Comparison of ENCODE assay signal across 9 cellular contexts in the genomic region with DNA sequence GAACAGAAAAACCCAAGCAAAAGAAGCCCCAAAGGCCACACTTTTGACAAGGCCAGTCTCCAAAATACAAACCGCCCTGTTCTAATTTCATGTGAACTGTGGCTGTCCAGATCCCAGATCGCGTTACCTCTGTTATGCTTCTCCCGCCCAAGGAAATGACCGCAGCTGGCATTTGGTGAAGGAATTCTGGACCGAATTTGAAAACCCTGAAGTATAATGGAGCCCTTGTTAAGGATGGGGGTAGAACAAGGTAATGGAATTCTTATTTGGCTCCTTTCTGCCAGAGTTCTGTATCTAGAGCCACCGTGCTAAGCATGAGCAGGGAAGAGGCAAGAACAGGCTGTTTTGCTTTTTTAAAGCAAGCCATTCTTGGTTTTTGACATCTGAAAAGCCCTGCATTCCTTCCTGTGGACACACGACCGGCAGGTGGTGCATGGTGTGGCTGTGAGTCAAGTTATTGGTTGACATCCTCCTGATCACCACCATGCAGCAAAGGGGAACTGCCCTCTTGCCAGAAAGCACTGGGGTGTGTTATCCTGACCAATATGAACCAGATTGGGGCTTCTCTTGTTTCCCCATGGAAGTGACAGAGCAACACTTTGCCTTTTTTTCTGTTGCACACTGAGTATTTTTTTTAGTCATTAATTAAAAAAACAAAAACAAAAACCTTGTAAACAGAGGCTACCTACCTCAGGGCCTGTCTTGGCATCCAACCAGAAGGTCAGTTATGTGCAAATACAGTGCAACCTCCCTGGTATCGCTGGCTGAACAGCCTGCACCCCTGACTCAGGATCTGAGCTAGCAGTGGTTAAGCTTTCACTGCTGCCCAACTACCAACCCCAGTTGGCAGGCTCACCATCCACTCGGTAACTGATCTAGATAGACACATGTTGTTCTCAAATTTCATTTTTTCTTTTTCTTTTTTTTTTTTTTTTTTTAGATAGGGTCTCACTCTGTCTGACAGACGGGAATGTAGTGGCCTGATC. TPM values are rescaled to one million over a fixed set of nuclear protein-coding genes. Genes with fewer than 3 reads are reported as not detected.
A peak's percentile ranks its signal among the peaks of the same experiment; 100 is the strongest.
DNase-seq lines count a peak whose midpoint lies in the region; ATAC-seq, FAIRE-seq and TF ChIP-seq lines count a peak whose summit lies in the region.
"Had no signal": no experiment of that assay in that cellular context is flagged by ENCODE, and none has a peak within 500 bp of the region (broad histone marks: within the 10 kb centered on the region; RNA-seq: fewer than 3 reads in every experiment).

No MANE protein-coding gene starts in this region.

- no peaks in the 10 kb centered on the region for H3K9me3 Mint-ChIP-seq in activated naive CD4-positive, alpha-beta T cell treated with anti-CD3 and anti-CD28 coated beads for 36 hours

- no peak overlapping the region for H3K27ac Mint-ChIP-seq in activated naive CD4-positive, alpha-beta T cell treated with anti-CD3 and anti-CD28 coated beads for 36 hours

- no peak for FAIRE-seq in urothelium cell line (lab: Jason Lieb, UNC)
- FAIRE-seq: G401.6 had no signal

- ATAC-seq in GM21423 (IDR thresholded peaks at IDR 0.05; ENCODE audit: unreplicated experiment) (no peak), HG03095 (IDR thresholded peaks at IDR 0.05; ENCODE audit: unreplicated experiment) (no peak)

- H3K4me3 Mint-ChIP-seq in activated naive CD4-positive, alpha-beta T cell treated with anti-CD3 and anti-CD28 coated beads for 36 hours = no peak overlapping the region

- H3K27me3 Mint-ChIP-seq in activated naive CD4-positive, alpha-beta T cell treated with anti-CD3 and anti-CD28 coated beads for 36 hours (ENCODE audit: low read depth) = no peaks in the 10 kb centered on the region

- DNase-seq in activated naive CD4-positive, alpha-beta T cell treated with anti-CD3 and anti-CD28 coated beads for 36 hours = peak; percentile 23
- no peak for DNase-seq in activated naive CD4-positive, alpha-beta T cell treated with Interleukin-2 at 50 U/mL for 16 hours
- DNase-seq in NCI-H146 (lab: John Stamatoyannopoulos, UW) (peak; percentile 62), erythroblast (lab: John Stamatoyannopoulos, UW) (peak; percentile 27 to 41), urothelium cell line (ENCODE audit: low spot score) (peak; percentile 73)
- no peak for DNase-seq in activated CD4-positive, alpha-beta T cell treated with anti-CD3 and anti-CD28 coated beads for 1 hour

- TF ChIP-seq POLR2A in erythroblast (IDR thresholded peaks at IDR 0.05; ENCODE audit: low read length) = no peak

- intact Hi-C loops in activated naive CD4-positive, alpha-beta T cell treated with anti-CD3 and anti-CD28 coated beads for 36 hours (cut with micrococcal nuclease) = no loop called here

- H3K36me3 Mint-ChIP-seq in activated naive CD4-positive, alpha-beta T cell treated with anti-CD3 and anti-CD28 coated beads for 36 hours (ENCODE audit: low read depth) = no peaks in the 10 kb centered on the region

- CTCF ChIA-PET in activated naive CD4-positive, alpha-beta T cell treated with anti-CD3 and anti-CD28 coated beads for 36 hours (lab: Charles Lee) = no interaction called here

- H3K4me1 Mint-ChIP-seq in activated naive CD4-positive, alpha-beta T cell treated with anti-CD3 and anti-CD28 coated beads for 36 hours (ENCODE audit: low read depth) = no peaks in the 10 kb centered on the region

RNA-seq across cellular contexts. Expression of gene UCMA, which starts 14.2 kb away (rescaled TPM):
- total RNA-seq in activated naive CD4-positive, alpha-beta T cell treated with anti-CD3 and anti-CD28 coated beads for 36 hours = not detected

RNA-seq across cellular contexts. Expression of gene MCM10, which starts 58.6 kb away (rescaled TPM):
- total RNA-seq in activated naive CD4-positive, alpha-beta T cell treated with anti-CD3 and anti-CD28 coated beads for 36 hours = 10 to 100 TPM; 76.9 to 81.1 TPM

Comparison
In these comparisons a context has a peak if more than half of its experiments do, and no peak if none do; other contexts are left out.
1. DNase-seq: peak in activated naive CD4-positive, alpha-beta T cell treated with anti-CD3 and anti-CD28 coated beads for 36 hours (single experiment), NCI-H146 (single experiment), erythroblast (2 of 2) and urothelium cell line (single experiment); none in activated naive CD4-positive, alpha-beta T cell treated with Interleukin-2 at 50 U/mL for 16 hours (single experiment) and activated CD4-positive, alpha-beta T cell treated with anti-CD3 and anti-CD28 coated beads for 1 hour (single experiment).